Comparison of ENCODE assay signal across 8 cellular contexts in the genomic region with DNA sequence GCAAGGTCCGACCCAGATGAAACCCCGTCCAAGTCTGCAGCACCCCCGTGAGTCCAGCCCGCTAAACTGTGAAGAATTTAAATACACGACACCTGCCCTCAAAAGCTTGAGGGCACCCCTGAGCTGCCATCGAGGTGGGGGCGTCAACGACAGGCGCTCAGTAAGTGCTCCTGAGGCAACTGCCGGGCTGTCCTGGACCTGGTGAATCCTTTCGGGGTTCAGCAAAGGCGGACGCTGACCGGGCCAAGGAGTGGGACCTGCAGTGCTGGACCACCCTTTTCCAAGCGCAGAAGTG. TPM values are rescaled to one million over a fixed set of nuclear protein-coding genes. Genes with fewer than 3 reads are reported as not detected.
DNase-seq lines count a peak whose midpoint lies in the region; ATAC-seq and TF ChIP-seq lines count a peak whose summit lies in the region.

No MANE protein-coding gene starts in this region.

- no peaks in the 10 kb centered on the region for H3K27me3 Mint-ChIP-seq in CD8-positive, alpha-beta T cell (ENCODE audit: low read depth)
- H3K27me3 Mint-ChIP-seq in activated naive CD8-positive, alpha-beta T cell treated with anti-CD3 and anti-CD28 coated beads for 36 hours, result peaks cover 7% of the 10 kb centered on the region

- no peaks in the 10 kb centered on the region for H3K9me3 Mint-ChIP-seq in CD8-positive, alpha-beta T cell
- no peaks in the 10 kb centered on the region for H3K9me3 Mint-ChIP-seq in activated naive CD8-positive, alpha-beta T cell treated with anti-CD3 and anti-CD28 coated beads for 36 hours

- peak overlapping the region; percentile 82 for H3K27ac ChIP-seq in CD8-positive, alpha-beta T cell (ENCODE audit: low read depth, low read length)
- H3K27ac ChIP-seq in suprapubic skin, result peak overlapping the region; percentile 95

- CTCF ChIA-PET in CD8-positive, alpha-beta T cell (lab: Charles Lee), result interaction anchor here (0.8 to 1.3 kb wide), 2 partner anchors 13 to 29 kb away, joined by 3 to 5 read pairs; no protein-coding TSS in a partner anchor

- H3K36me3 ChIP-seq in CD8-positive, alpha-beta T cell (ENCODE audit: insufficient read depth, low read length), result no peaks in the 10 kb centered on the region
- H3K36me3 ChIP-seq in kidney epithelial cell (ENCODE audit: control insufficient read depth, insufficient read depth, low read length) (no peaks in the 10 kb centered on the region), suprapubic skin (peaks cover 2% of the 10 kb centered on the region)

- WGBS in suprapubic skin, result 1% methylated on average over 9 of the region's 15 CpGs

- peaks cover 12% of the 10 kb centered on the region for H3K36me3 Mint-ChIP-seq in CD8-positive, alpha-beta T cell
- H3K36me3 Mint-ChIP-seq in activated naive CD8-positive, alpha-beta T cell treated with anti-CD3 and anti-CD28 coated beads for 36 hours, result peaks cover 2% of the 10 kb centered on the region

- ATAC-seq in CD8-positive, alpha-beta T cell, result peak; percentile 16
- ATAC-seq in HG03025 (IDR thresholded peaks at IDR 0.05; ENCODE audit: low FRiP score, unreplicated experiment) (peak; percentile 31), GM21526 (IDR thresholded peaks at IDR 0.05; ENCODE audit: low FRiP score, unreplicated experiment) (no peak), HG02970 (IDR thresholded peaks at IDR 0.05; ENCODE audit: low FRiP score, unreplicated experiment) (no peak)

- peaks cover 26% of the 10 kb centered on the region for H3K4me1 Mint-ChIP-seq in CD8-positive, alpha-beta T cell (ENCODE audit: low read depth)
- peaks cover 16% of the 10 kb centered on the region for H3K4me1 Mint-ChIP-seq in activated naive CD8-positive, alpha-beta T cell treated with anti-CD3 and anti-CD28 coated beads for 36 hours

- no peaks in the 10 kb centered on the region for H3K27me3 ChIP-seq in CD8-positive, alpha-beta T cell (ENCODE audit: insufficient read depth, low read length)
- peaks cover 13% of the 10 kb centered on the region for H3K27me3 ChIP-seq in kidney epithelial cell (ENCODE audit: control insufficient read depth, insufficient read depth, low read length)
- H3K27me3 ChIP-seq in suprapubic skin, result no peaks in the 10 kb centered on the region

- H3K9me3 ChIP-seq in CD8-positive, alpha-beta T cell (ENCODE audit: low read length), result no peaks in the 10 kb centered on the region
- no peaks in the 10 kb centered on the region for H3K9me3 ChIP-seq in suprapubic skin

- POLR2A ChIA-PET in CD8-positive, alpha-beta T cell (lab: Charles Lee), result interaction anchor here (0.9 to 1.4 kb wide), 2 partner anchors 10 to 313 kb away, joined by 3 to 4 read pairs; partner anchors contain the start of gene GAA

- H3K4me1 ChIP-seq in CD8-positive, alpha-beta T cell (ENCODE audit: insufficient read depth, low read length), result peaks cover 18% of the 10 kb centered on the region
- peaks cover 29% of the 10 kb centered on the region for H3K4me1 ChIP-seq in suprapubic skin

- peak overlapping the region; percentile 87 for H3K27ac Mint-ChIP-seq in CD8-positive, alpha-beta T cell
- H3K27ac Mint-ChIP-seq in activated naive CD8-positive, alpha-beta T cell treated with anti-CD3 and anti-CD28 coated beads for 36 hours, result no peak overlapping the region

- intact Hi-C loops in CD8-positive, alpha-beta T cell (cut with DNase I, micrococcal nuclease), result loop anchor here (10.0 kb wide), 3 partner anchors 130 to 820 kb away; partner anchors contain the start of genes NDUFAF8 (in 1 of the 2), RNF213 (in 1 of the 2), RPTOR (in 1 of the 2) and TEPSIN (in 1 of the 2)

- TF ChIP-seq POLR2A in suprapubic skin (IDR thresholded peaks at IDR 0.05), result no peak

- DNase-seq in CD8-positive, alpha-beta T cell, result no peak
- no peak for DNase-seq in activated naive CD8-positive, alpha-beta T cell treated with anti-CD3 and anti-CD28 coated beads for 36 hours
- DNase-seq in kidney epithelial cell (ENCODE audit: low read depth) (no peak), suprapubic skin (ENCODE audit: low spot score in 2 of 2) (no peak), SK-N-DZ (ENCODE audit: low spot score) (no peak)

- peak overlapping the region; percentile 85 for H3K4me3 Mint-ChIP-seq in CD8-positive, alpha-beta T cell
- H3K4me3 Mint-ChIP-seq in activated naive CD8-positive, alpha-beta T cell treated with anti-CD3 and anti-CD28 coated beads for 36 hours, result peak overlapping the region; percentile 85

- H3K4me3 ChIP-seq in CD8-positive, alpha-beta T cell (ENCODE audit: low read depth, low read length), result peak overlapping the region; percentile 97
- peak overlapping the region; percentile 97 for H3K4me3 ChIP-seq in kidney epithelial cell (ENCODE audit: low read depth, low read length)
- peak overlapping the region; percentile 84 for H3K4me3 ChIP-seq in suprapubic skin

- TF ChIP-seq CTCF in CD8-positive, alpha-beta T cell (IDR thresholded peaks at IDR 0.05), result no peak
- no peak for TF ChIP-seq CTCF in kidney epithelial cell (IDR thresholded peaks at IDR 0.05; ENCODE audit: insufficient read depth, low read length, poor library complexity, severe bottlenecking)
- TF ChIP-seq CTCF in suprapubic skin (IDR thresholded peaks at IDR 0.05), result no peak

- no peak for TF ChIP-seq EP300 in suprapubic skin (IDR thresholded peaks at IDR 0.05)

RNA-seq across cellular contexts. Expression of gene ENDOV, which starts 0.5 kb away (rescaled TPM):
- 10 to 100 TPM in 1 of 2 experiments, 1 to 10 TPM in 1; 8.2 to 11.6 TPM for total RNA-seq in CD8-positive, alpha-beta T cell
- total RNA-seq in activated naive CD8-positive, alpha-beta T cell treated with anti-CD3 and anti-CD28 coated beads for 36 hours, result 10 to 100 TPM; 11.7 to 13.8 TPM
- 14.6 and 18.6 TPM in 2 replicates for total RNA-seq in kidney epithelial cell
- total RNA-seq in suprapubic skin, result 10 to 100 TPM; 17.1 to 47.8 (median 19.3) TPM
- 14.7 and 15.9 TPM in 2 replicates for polyA plus RNA-seq in SK-N-DZ (2014; cell fraction: cytosol; rRNA removed)
- polyA plus RNA-seq in SK-N-DZ (2014; cell fraction: nucleus; rRNA removed), result 13.5 and 24.7 TPM in 2 replicates

Comparison
In these comparisons a context has a peak if more than half of its experiments do, and no peak if none do; other contexts are left out.
1. ATAC-seq: peak in CD8-positive, alpha-beta T cell (single experiment) and HG03025 (single experiment); none in GM21526 (single experiment) and HG02970 (single experiment).
2. Peak in every context shown above with its lines, with median percentiles within 50 percentile points of each other: H3K4me3 ChIP-seq.